Comparison of ENCODE assay signal across 22 cellular contexts in the genomic region with DNA sequence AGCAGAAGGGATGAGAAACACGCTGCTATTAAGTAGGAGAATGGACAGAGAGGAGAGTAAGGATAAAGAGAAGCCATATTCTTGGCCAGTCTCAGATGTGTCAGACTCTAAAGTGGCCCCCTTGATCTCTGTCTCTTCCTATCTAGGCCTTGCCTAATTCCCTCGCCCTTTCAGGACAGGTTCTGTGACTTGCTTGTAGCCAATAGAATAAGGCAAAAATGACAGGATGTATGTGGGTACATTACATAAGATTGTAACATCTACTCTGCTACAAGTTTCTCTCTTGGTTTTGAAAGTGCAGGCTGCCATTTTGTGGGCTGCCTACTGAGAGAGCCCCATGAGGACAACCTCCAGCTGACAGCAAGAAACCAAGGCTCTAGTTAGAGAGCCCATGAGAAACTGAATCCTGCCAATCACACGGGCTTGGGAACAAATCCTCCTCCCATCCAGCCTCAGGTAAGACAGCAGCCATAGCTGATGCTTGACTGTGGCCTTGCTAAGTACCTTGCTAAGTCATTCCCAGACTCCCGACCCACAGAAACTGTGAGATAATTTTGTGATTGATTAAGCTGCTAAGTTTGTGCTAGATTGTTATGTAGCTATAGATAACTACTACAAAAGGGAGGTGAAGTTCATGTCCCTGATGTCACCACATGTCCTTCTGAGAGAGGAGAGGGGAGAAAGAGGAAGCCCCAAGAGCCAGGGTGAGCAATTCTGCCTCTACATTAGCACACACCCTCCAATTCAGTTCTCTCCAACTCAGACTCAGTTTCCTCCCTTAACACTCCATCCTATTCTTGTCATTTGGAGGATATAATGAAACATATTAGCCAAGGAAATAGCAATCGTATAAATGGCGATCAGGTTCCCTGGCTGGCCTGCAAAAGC.
DNase-seq lines count a peak whose midpoint lies in the region; ATAC-seq and FAIRE-seq lines count a peak whose summit lies in the region.
"Had no signal": no experiment of that assay in that cellular context is flagged by ENCODE, and none has a peak within 500 bp of the region (broad histone marks: within the 10 kb centered on the region; RNA-seq: fewer than 3 reads in every experiment).

No MANE protein-coding gene starts in this region.

- H3K27ac Mint-ChIP-seq in stimulated activated naive CD8-positive, alpha-beta T cell treated with anti-CD3 and anti-CD28 coated beads, Interleukin-15, amount 100 ng/mL, for 72 hours = peak overlapping the region in 1 of 2 donors; percentile 11
- H3K27ac Mint-ChIP-seq: activated CD4-positive, alpha-beta memory T cell treated with anti-CD3 and anti-CD28 coated beads for 36 hours; activated naive CD4-positive, alpha-beta T cell treated with anti-CD3 and anti-CD28 coated beads, Interleukin-2, amount 50 U/mL, for 24 hours had no signal

- H3K4me3 Mint-ChIP-seq in stimulated activated naive CD8-positive, alpha-beta T cell treated with anti-CD3 and anti-CD28 coated beads, Interleukin-15, amount 100 ng/mL, for 72 hours = no peak overlapping the region
- H3K4me3 Mint-ChIP-seq: activated CD4-positive, alpha-beta memory T cell treated with anti-CD3 and anti-CD28 coated beads for 36 hours; activated naive CD4-positive, alpha-beta T cell treated with anti-CD3 and anti-CD28 coated beads, Interleukin-2, amount 50 U/mL, for 24 hours had no signal

- ATAC-seq in stimulated activated naive CD8-positive, alpha-beta T cell treated with anti-CD3 and anti-CD28 coated beads, Interleukin-15, amount 100 ng/mL, for 72 hours = peak; percentile 62
- no peak for ATAC-seq in stimulated activated naive CD8-positive, alpha-beta T cell treated with anti-CD3 and anti-CD28 coated beads, Interleukin-15, Interleukin-2, amounts not matched to agents 100 U/mL and 50 U/mL, for 24 hours
- ATAC-seq in HG03135 (IDR thresholded peaks at IDR 0.05; ENCODE audit: unreplicated experiment) = peak; percentile 40
- no peak for ATAC-seq in HG03439 (IDR thresholded peaks at IDR 0.05; ENCODE audit: unreplicated experiment)
- ATAC-seq: body of pancreas, heart left ventricle had no signal

- H3K9me3 Mint-ChIP-seq in stimulated activated naive CD8-positive, alpha-beta T cell treated with anti-CD3 and anti-CD28 coated beads, Interleukin-15, amount 100 ng/mL, for 72 hours = no peaks in the 10 kb centered on the region
- H3K9me3 Mint-ChIP-seq: activated CD4-positive, alpha-beta memory T cell treated with anti-CD3 and anti-CD28 coated beads for 36 hours; activated naive CD4-positive, alpha-beta T cell treated with anti-CD3 and anti-CD28 coated beads, Interleukin-2, amount 50 U/mL, for 24 hours had no signal

- H3K4me1 Mint-ChIP-seq in stimulated activated naive CD8-positive, alpha-beta T cell treated with anti-CD3 and anti-CD28 coated beads, Interleukin-15, amount 100 ng/mL, for 72 hours = peaks cover 37% of the 10 kb centered on the region

- peak; percentile 56 for FAIRE-seq in urothelium cell line (lab: Jason Lieb, UNC)
- FAIRE-seq: colon, H54 had no signal

- no peaks in the 10 kb centered on the region for H3K27me3 Mint-ChIP-seq in stimulated activated naive CD8-positive, alpha-beta T cell treated with anti-CD3 and anti-CD28 coated beads, Interleukin-15, amount 100 ng/mL, for 72 hours
- H3K27me3 Mint-ChIP-seq: activated CD4-positive, alpha-beta memory T cell treated with anti-CD3 and anti-CD28 coated beads for 36 hours; activated naive CD4-positive, alpha-beta T cell treated with anti-CD3 and anti-CD28 coated beads, Interleukin-2, amount 50 U/mL, for 24 hours; IgD-negative memory B cell had no signal

- no peak for DNase-seq in stimulated activated naive CD8-positive, alpha-beta T cell treated with anti-CD3 and anti-CD28 coated beads, Interleukin-15, amount 100 ng/mL, for 72 hours
- DNase-seq in stimulated activated naive CD8-positive, alpha-beta T cell treated with anti-CD3 and anti-CD28 coated beads, Interleukin-15, Interleukin-2, amounts not matched to agents 100 U/mL and 50 U/mL, for 24 hours = no peak
- DNase-seq in SKM-1 treated with dmso at 0.1 percent for 144 hours (lab: John Stamatoyannopoulos, UW; ENCODE audit: unreplicated experiment) (peak; percentile 62), urothelium cell line (ENCODE audit: low spot score) (no peak), T-helper 9 cell (no peak), amniotic stem cell (lab: John Stamatoyannopoulos, UW) (no peak)
- DNase-seq: ACHN; activated CD4-positive, alpha-beta memory T cell treated with anti-CD3 and anti-CD28 coated beads for 36 hours; activated T-cell treated with anti-CD3 and anti-CD28 coated beads, Interleukin-2, amount 50 U/mL, for 1 hour; body of pancreas; heart left ventricle; MV-4-11; NCI-H2029; NCI-H446; testis; WERI-Rb-1 had no signal

Comparison
In these comparisons a context has a peak if more than half of its experiments do, and no peak if none do; other contexts are left out.
1. ATAC-seq: peak in stimulated activated naive CD8-positive, alpha-beta T cell treated with anti-CD3 and anti-CD28 coated beads, Interleukin-15, amount 100 ng/mL, for 72 hours (single experiment) and HG03135 (single experiment); none in stimulated activated naive CD8-positive, alpha-beta T cell treated with anti-CD3 and anti-CD28 coated beads, Interleukin-15, Interleukin-2, amounts not matched to agents 100 U/mL and 50 U/mL, for 24 hours (single experiment) and HG03439 (single experiment).